10 cellular contexts compared by ENCODE assay signal in the genomic region with DNA sequence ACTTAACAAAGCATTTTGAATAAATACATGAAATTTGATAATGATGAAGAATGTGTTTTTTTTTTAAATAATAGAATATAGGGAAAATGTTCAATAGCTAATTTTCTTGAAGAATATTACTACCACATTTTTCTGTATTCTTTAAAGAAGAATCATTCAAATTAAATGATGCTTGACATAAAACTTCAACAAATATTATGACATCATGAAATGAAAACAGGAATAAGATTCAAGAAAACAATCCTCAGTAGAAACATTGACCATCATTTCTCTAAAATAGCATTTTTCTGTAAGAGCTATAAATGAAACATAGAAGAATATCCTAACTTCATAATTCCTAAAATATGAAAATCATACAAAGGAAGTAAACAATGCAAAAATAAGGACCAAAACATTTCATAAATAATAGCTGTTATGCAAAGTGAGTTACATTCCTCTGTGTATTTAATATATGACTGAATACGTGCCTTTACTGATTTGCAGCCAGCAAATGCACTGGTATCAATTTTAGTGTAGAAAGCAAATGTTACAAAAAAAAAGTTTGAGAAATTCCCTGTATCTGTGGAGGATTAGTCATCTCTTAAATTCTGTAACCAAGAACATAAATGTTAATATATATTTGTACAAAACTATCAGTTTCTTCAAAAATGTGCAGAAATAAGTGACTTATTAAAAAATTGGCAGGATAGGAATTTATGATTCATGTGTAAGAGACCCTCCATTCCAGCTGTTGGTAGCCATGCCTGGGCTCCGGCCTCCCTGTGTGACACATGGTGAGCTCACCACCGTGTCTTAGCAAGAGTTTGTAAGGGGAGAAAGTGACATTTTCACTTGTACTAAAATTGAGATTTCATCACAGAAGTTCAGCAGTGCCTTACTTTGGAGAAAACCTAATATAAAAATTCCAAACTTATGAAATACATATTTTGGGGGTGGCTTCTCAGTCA. TPM values are rescaled to one million over a fixed set of nuclear protein-coding genes. Genes with fewer than 3 reads are reported as not detected.
DNase-seq lines count a peak whose midpoint lies in the region; ATAC-seq and TF ChIP-seq lines count a peak whose summit lies in the region.
"Had no signal": no experiment of that assay in that cellular context is flagged by ENCODE, and none has a peak within 500 bp of the region (broad histone marks: within the 10 kb centered on the region; RNA-seq: fewer than 3 reads in every experiment).

No MANE protein-coding gene starts in this region.

- no peak overlapping the region for H3K4me3 ChIP-seq in AG10803 (ENCODE audit: low read length)
- H3K4me3 ChIP-seq in SJCRH30: no peak overlapping the region
- H3K4me3 ChIP-seq in fibroblast of the aortic adventitia (ENCODE audit: low read depth, low read length): no peak overlapping the region
- no peak overlapping the region for H3K4me3 ChIP-seq in effector memory CD4-positive, alpha-beta T cell (ENCODE audit: insufficient read depth, low read depth, low read length, poor library complexity, severe bottlenecking)
- H3K4me3 ChIP-seq: colonic mucosa had no signal

- CTCF ChIA-PET in T-cell (lab: Charles Lee): no interaction called here

- peaks cover 9 to 15% of the 10 kb centered on the region in 2 donors for H3K27me3 Mint-ChIP-seq in T-cell

- TF ChIP-seq CTCF in AG10803 (conservative IDR thresholded peaks at IDR 0.05; ENCODE audit: low read length) (no peak), fibroblast of the aortic adventitia (IDR thresholded peaks at IDR 0.05; ENCODE audit: insufficient read depth, low read length) (no peak)

- H3K4me3 Mint-ChIP-seq in T-cell: no peak overlapping the region

- no peaks in the 10 kb centered on the region for H3K36me3 Mint-ChIP-seq in T-cell

- H3K4me1 Mint-ChIP-seq in T-cell: no peaks in the 10 kb centered on the region

- H3K27me3 ChIP-seq in SJCRH30: no peaks in the 10 kb centered on the region
- no peaks in the 10 kb centered on the region for H3K27me3 ChIP-seq in effector memory CD4-positive, alpha-beta T cell (replicated peaks; ENCODE audit: control insufficient read depth, insufficient read depth, low read length, poor library complexity, severe bottlenecking)
- H3K27me3 ChIP-seq: colonic mucosa had no signal

- H3K4me1 ChIP-seq in SJCRH30: peaks cover 21% of the 10 kb centered on the region
- no peaks in the 10 kb centered on the region for H3K4me1 ChIP-seq in effector memory CD4-positive, alpha-beta T cell (ENCODE audit: control insufficient read depth, insufficient read depth, low read length, poor library complexity, severe bottlenecking)

- ATAC-seq in GM19463 (IDR thresholded peaks at IDR 0.05; ENCODE audit: unreplicated experiment): peak; percentile 68
- no peak for ATAC-seq in T-cell (replicated peaks in 1 of 4)

- H3K27ac ChIP-seq in SJCRH30: peak overlapping the region; percentile 70
- no peak overlapping the region for H3K27ac ChIP-seq in effector memory CD4-positive, alpha-beta T cell (ENCODE audit: insufficient read depth, low read length, poor library complexity, severe bottlenecking)
- H3K27ac ChIP-seq: colonic mucosa had no signal

- DNase-seq in AG10803 (ENCODE audit: low read depth): peak; percentile 70
- peak; percentile 66 to 70 for DNase-seq in SJCRH30
- DNase-seq in fibroblast of the aortic adventitia (ENCODE audit: low read depth): peak; percentile 75
- no peak for DNase-seq in effector memory CD4-positive, alpha-beta T cell
- no peak for DNase-seq in T-cell
- DNase-seq in activated CD8-positive, alpha-beta memory T cell treated with anti-CD3 and anti-CD28 coated beads, Interleukin-2, amount 50 U/mL, for 48 hours: no peak
- DNase-seq in NCI-H2081 (lab: John Stamatoyannopoulos, UW): no peak
- DNase-seq: colonic mucosa, DND-41 had no signal

- no peak overlapping the region for H3K27ac Mint-ChIP-seq in T-cell

- no peaks in the 10 kb centered on the region for H3K36me3 ChIP-seq in SJCRH30
- no peaks in the 10 kb centered on the region for H3K36me3 ChIP-seq in effector memory CD4-positive, alpha-beta T cell (ENCODE audit: control insufficient read depth, insufficient read depth, low read length)
- H3K36me3 ChIP-seq: colonic mucosa had no signal

- POLR2A ChIA-PET in T-cell (lab: Charles Lee): interaction anchor here in 1 of 2 donors (0.7 kb wide), 1 partner anchor 9 kb away, joined by 5 read pairs; no protein-coding TSS in a partner anchor

- no peaks in the 10 kb centered on the region for H3K9me3 Mint-ChIP-seq in T-cell

- no peaks in the 10 kb centered on the region for H3K9me3 ChIP-seq in SJCRH30 (replicated peaks)
- H3K9me3 ChIP-seq in effector memory CD4-positive, alpha-beta T cell (ENCODE audit: control insufficient read depth, low read length): no peaks in the 10 kb centered on the region
- H3K9me3 ChIP-seq: colonic mucosa had no signal

RNA-seq across cellular contexts. Expression of a gene that starts 15.0 kb away (rescaled TPM):
- total RNA-seq in SJCRH30 (2014; rRNA removed; shearing (Covaris generic)): 22.1 and 24.3 TPM in 2 replicates
- total RNA-seq in fibroblast of the aortic adventitia (ENCODE audit: low replicate concordance) (21.9 and 46.6 TPM in 2 replicates), T-cell (under 1 TPM; 0.02 to 0.36 (median 0.29) TPM)

RNA-seq across cellular contexts. Expression of a gene that starts 36.6 kb away (rescaled TPM):
- total RNA-seq in SJCRH30 (2014; rRNA removed; shearing (Covaris generic)): 213 and 231 TPM in 2 replicates
- total RNA-seq in fibroblast of the aortic adventitia (ENCODE audit: low replicate concordance): 7.5 and 42.1 TPM in 2 replicates
- total RNA-seq in T-cell: 1 to 10 TPM; 3.1 to 6.7 (median 4.1) TPM

Comparison
In these comparisons a context has a peak if more than half of its experiments do, and no peak if none do; other contexts are left out.
1. DNase-seq: peak in AG10803 (single experiment), SJCRH30 (2 of 2) and fibroblast of the aortic adventitia (single experiment); none in effector memory CD4-positive, alpha-beta T cell (0 of 3), T-cell (0 of 34), activated CD8-positive, alpha-beta memory T cell treated with anti-CD3 and anti-CD28 coated beads, Interleukin-2, amount 50 U/mL, for 48 hours (single experiment) and NCI-H2081 (0 of 2).
2. RNA of a gene that starts 15.0 kb away (total RNA-seq): 21.9 to 46.6 TPM in fibroblast of the aortic adventitia and 22.1 to 24.3 TPM in SJCRH30; 0.02 to 0.36 TPM in T-cell; every median in the first group is over 10 times any median in the second.